21 cellular contexts compared by ENCODE assay signal in genomic region chr22:27422442-27422841, GRCh38.
DNase-seq lines count a peak whose midpoint lies in the region; ATAC-seq and TF ChIP-seq lines count a peak whose summit lies in the region.
"Had no signal": no experiment of that assay in that cellular context is flagged by ENCODE, and none has a peak within 500 bp of the region (broad histone marks: within the 10 kb centered on the region; RNA-seq: fewer than 3 reads in every experiment).

No MANE protein-coding gene starts in this region.

- no peak for ATAC-seq in RWPE2 (ENCODE audit: low read depth)
- ATAC-seq in GM21447 (IDR thresholded peaks at IDR 0.05; ENCODE audit: unreplicated experiment) = no peak

- peak overlapping the region; percentile 95 for H3K27ac Mint-ChIP-seq in osteocyte (ENCODE audit: unreplicated experiment)

- H3K36me3 ChIP-seq in HEK293 (ENCODE audit: control insufficient read depth in 2 of 2, insufficient read depth in 1 of 2, low read length in 2 of 2) (no peaks in the 10 kb centered on the region), RWPE2 (ENCODE audit: low read depth) (no peaks in the 10 kb centered on the region)
- H3K36me3 ChIP-seq: HAP-1, Peyer's patch had no signal

- TF ChIP-seq CTCF in HEK293 (tag by site-specific recombination; IDR thresholded peaks at IDR 0.05) (no peak), RWPE2 (IDR thresholded peaks at IDR 0.05; ENCODE audit: poor library complexity, severe bottlenecking) (no peak), osteocyte (IDR thresholded peaks at IDR 0.05) (no peak)

- POLR2A ChIA-PET in HEK293 (lab: Yijun Ruan, JAX) = no interaction called here

- no peak overlapping the region for H3K4me3 Mint-ChIP-seq in osteocyte (ENCODE audit: unreplicated experiment)

- peaks cover 13% of the 10 kb centered on the region for H3K4me1 ChIP-seq in HEK293 (ENCODE audit: control insufficient read depth, insufficient read depth, low read length)
- peaks cover 23% of the 10 kb centered on the region for H3K4me1 ChIP-seq in RWPE2 (ENCODE audit: insufficient read depth, poor library complexity, severe bottlenecking)

- peaks cover 12% of the 10 kb centered on the region for H3K9me3 Mint-ChIP-seq in osteocyte (ENCODE audit: unreplicated experiment)

- H3K4me3 ChIP-seq in HEK293 (ENCODE audit: low read depth, low read length) (no peak overlapping the region), RWPE2 (ENCODE audit: severe bottlenecking) (no peak overlapping the region)
- H3K4me3 ChIP-seq: HAP-1, Peyer's patch, SK-N-MC had no signal

- H3K4me1 Mint-ChIP-seq in osteocyte (ENCODE audit: unreplicated experiment) = peaks cover 60% of the 10 kb centered on the region

- DNase-seq in RWPE2 (ENCODE audit: low spot score) = no peak
- peak; percentile 90 for DNase-seq in epithelial cell of prostate (ENCODE audit: low read depth, low spot score)
- DNase-seq in osteocyte (ENCODE audit: extremely low spot score, unreplicated experiment) = no peak
- DNase-seq in NCI-H510A (lab: John Stamatoyannopoulos, UW) = no peak
- no peak for DNase-seq in DMS79 (lab: John Stamatoyannopoulos, UW)
- DNase-seq: Calu3, DMS153, GOT3, KG1, NCI-H1048, NCI-H1417, NCI-H1694, NCI-H2029 treated with DMSO at 0.1 percent for 48 hours, NCI-H446 treated with DMSO at 0.1 percent for 48 hours, NCI-H526 treated with DMSO at 0.1 percent for 48 hours, Peyer's patch, SIG-M5 had no signal

- peaks cover under 1% of the 10 kb centered on the region for H3K36me3 Mint-ChIP-seq in osteocyte (ENCODE audit: unreplicated experiment)

- CTCF ChIA-PET in HEK293 (lab: Yijun Ruan, JAX) = interaction anchor here (1.4 kb wide), 1 partner anchor 17 kb away, joined by 4 read pairs; no protein-coding TSS in a partner anchor

- H3K27ac ChIP-seq in HEK293 (ENCODE audit: extremely low read depth, low read depth, low read length) (no peak overlapping the region), RWPE2 (ENCODE audit: poor library complexity, severe bottlenecking) (peak overlapping the region; percentile 81), epithelial cell of prostate (no peak overlapping the region)
- H3K27ac ChIP-seq: Peyer's patch, SK-N-MC had no signal

- H3K9me3 ChIP-seq in HEK293 (ENCODE audit: control insufficient read depth, insufficient read depth, low read depth, low read length) (no peaks in the 10 kb centered on the region), RWPE2 (ENCODE audit: severe bottlenecking) (no peaks in the 10 kb centered on the region)
- H3K9me3 ChIP-seq: HAP-1, Peyer's patch had no signal

- H3K27me3 ChIP-seq in RWPE2 (ENCODE audit: insufficient read depth, poor library complexity, severe bottlenecking) = no peaks in the 10 kb centered on the region
- H3K27me3 ChIP-seq: Peyer's patch had no signal

- H3K27me3 Mint-ChIP-seq in osteocyte (ENCODE audit: unreplicated experiment) = no peaks in the 10 kb centered on the region

TF ChIP-seq in HEK293, 187 proteins besides CTCF, POLR2A, EP300 and RAD21:
- TF ChIP-seq AEBP2 (tag by site-specific recombination; IDR thresholded peaks at IDR 0.05; ENCODE audit: borderline replicate concordance) (no peak), ZNF146 (tag by site-specific recombination; IDR thresholded peaks at IDR 0.05) (peak; percentile 70)
